In genomic region chr12:50764861-50765324, GRCh38 we compare ENCODE assay signal across 8 cellular contexts. TPM values are rescaled to one million over a fixed set of nuclear protein-coding genes. Genes with fewer than 3 reads are reported as not detected.
DNase-seq lines count a peak whose midpoint lies in the region; ATAC-seq, FAIRE-seq and TF ChIP-seq lines count a peak whose summit lies in the region.

No MANE protein-coding gene starts in this region.

- DNase-seq in stimulated activated CD4-positive, alpha-beta T cell treated with anti-CD3 and anti-CD28 coated beads, Interleukin-15, amount 100 ng/mL, for 1 hour (ENCODE audit: low read depth in 1 of 2, low spot score in 1 of 2), result peak; percentile 4 to 9
- DNase-seq in stimulated activated CD4-positive, alpha-beta T cell treated with anti-CD3 and anti-CD28 coated beads, Interleukin-12 subunit alpha, Interleukin-12 subunit beta, amount 100 ng/mL, for 4 hours, result no peak
- DNase-seq in OCI-M1 (lab: John Stamatoyannopoulos, UW), result peak; percentile 73
- DNase-seq in GM12878 (ENCODE audit: low read depth, low spot score), result no peak
- DNase-seq in smooth muscle cell (lab: John Stamatoyannopoulos, UW; ENCODE audit: unreplicated experiment), result no peak
- no peak for DNase-seq in OCI-M2 (lab: John Stamatoyannopoulos, UW; ENCODE audit: unreplicated experiment)

- SMC1A ChIA-PET in GM12878 (lab: Charles Lee; ENCODE audit: uncharacterized antibody, unreplicated experiment), result interaction anchor here (0.6 to 6.5 kb wide), 31 partner anchors 9 to 576 kb away, joined by 3 to 75 read pairs (median 3); partner anchors contain the start of genes DAZAP2, LIMA1 and SLC11A2

- CTCF ChIA-PET in GM12878 (lab: Yijun Ruan, JAX), result interaction anchor here (0.7 to 4.4 kb wide), 41 partner anchors 9 to 767 kb away, joined by 3 to 88 read pairs (median 5); partner anchors contain the start of genes DAZAP2, LETMD1 and SLC11A2

- H3K4me3 ChIP-seq in GM12878, result peak overlapping the region; percentile 87
- H3K4me3 ChIP-seq in iPS-20b (ENCODE audit: low read length), result peak overlapping the region; percentile 80
- H3K4me3 ChIP-seq in smooth muscle cell, result peak overlapping the region; percentile 85

- H3K4me1 ChIP-seq in GM12878 (ENCODE audit: control insufficient read depth, insufficient read depth, low read length) (peaks cover 4% of the 10 kb centered on the region; the same call in 1 of the 2 replicates), iPS-20b (ENCODE audit: insufficient read depth, low read length) (peaks cover 4% of the 10 kb centered on the region; the same call in 1 of the 2 replicates), smooth muscle cell (ENCODE audit: low read depth) (peaks cover 7% of the 10 kb centered on the region)

- BruUV-seq in GM12878 (replicated peaks; lab: Mats Ljungman, UMichigan), result no TSS peak

- H3K79me2 ChIP-seq in GM12878 (ENCODE audit: control insufficient read depth, insufficient read depth, low read length), result peaks cover 55% of the 10 kb centered on the region
- H3K79me2 ChIP-seq in smooth muscle cell (ENCODE audit: low read depth), result peaks cover 56% of the 10 kb centered on the region

- H3K27me3 ChIP-seq in GM12878 (replicated peaks in 1 of 2; ENCODE audit: control insufficient read depth in 2 of 2, insufficient read depth in 2 of 2, low read length in 1 of 2) (no peaks in the 10 kb centered on the region), iPS-20b (ENCODE audit: insufficient read depth, low read length) (no peaks in the 10 kb centered on the region), smooth muscle cell (ENCODE audit: low read depth) (no peaks in the 10 kb centered on the region)

- no peaks in the 10 kb centered on the region for H3K36me3 ChIP-seq in GM12878 (ENCODE audit: control insufficient read depth in 2 of 2, insufficient read depth in 2 of 2, low read length in 1 of 2)
- peaks cover 4% of the 10 kb centered on the region; the same call in 1 of the 2 replicates for H3K36me3 ChIP-seq in iPS-20b (ENCODE audit: insufficient read depth, low read depth, low read length)
- peaks cover 2% of the 10 kb centered on the region for H3K36me3 ChIP-seq in smooth muscle cell (ENCODE audit: low read depth)

- WGBS in GM12878 (ENCODE audit: insufficient coverage, insufficient replicate concordance, low lambda C conversion rate, missing lambda C conversion rate), result 2% methylated on average over 17 of the region's 17 CpGs
- 2% methylated on average over 17 of the region's 17 CpGs for WGBS in smooth muscle cell (ENCODE audit: low lambda C conversion rate)

- TF ChIP-seq RAD21 in GM12878 (IDR thresholded peaks at IDR 0.05; ENCODE audit: insufficient read depth, low read depth, low read length), result no peak

- no peak for TF ChIP-seq POLR2A in GM12878 (IDR thresholded peaks at IDR 0.05; ENCODE audit: low read depth, low read length)

- TF ChIP-seq CTCF in GM12878 (IDR thresholded peaks at IDR 0.05 in 2 of 3, conservative IDR thresholded peaks at IDR 0.05 in 1 of 3; ENCODE audit: control insufficient read depth in 2 of 3, extremely low read depth in 1 of 3, insufficient read depth in 1 of 3, low read depth in 3 of 3, low read length in 3 of 3), result no peak; a peak in 1 of 6 replicates
- no peak for TF ChIP-seq CTCF in smooth muscle cell (IDR thresholded peaks at IDR 0.05; ENCODE audit: borderline replicate concordance, insufficient read depth, poor library complexity, severe bottlenecking)

- POLR2A ChIA-PET in GM12878 (lab: Charles Lee), result interaction anchor here (0.7 to 2.3 kb wide), 9 partner anchors 9 to 576 kb away, joined by 3 to 11 read pairs (median 5); partner anchors contain the start of gene SLC11A2

- H4K20me1 ChIP-seq in GM12878 (ENCODE audit: control insufficient read depth, insufficient read depth), result 0 out of 2 replicates have a peak, but pooled peaks cover 4% of the 10 kb centered on the region
- H4K20me1 ChIP-seq in smooth muscle cell (ENCODE audit: low read depth), result peaks cover 40% of the 10 kb centered on the region

- intact Hi-C loops in GM12878 (cut with micrococcal nuclease; ENCODE audit: unreplicated experiment), result loop anchor here (1.0 to 10.0 kb wide), 4 partner anchors 60 to 560 kb away; partner anchors contain the start of genes BIN2 and SLC11A2

- TF ChIP-seq EP300 in GM12878 (IDR thresholded peaks at IDR 0.05; ENCODE audit: borderline replicate concordance in 1 of 2, control insufficient read depth in 1 of 2, low read depth in 2 of 2, low read length in 2 of 2), result no peak

- RAD21 ChIA-PET in GM12878 (lab: Charles Lee; ENCODE audit: unreplicated experiment), result interaction anchor here (0.6 to 4.6 kb wide), 34 partner anchors 10 to 585 kb away, joined by 3 to 64 read pairs (median 4); partner anchors contain the start of genes DAZAP2, DIP2B, POU6F1 and SLC11A2

- peak overlapping the region; percentile 93 for H3K27ac ChIP-seq in GM12878 (ENCODE audit: control insufficient read depth, insufficient read depth)
- H3K27ac ChIP-seq in iPS-20b (ENCODE audit: low read length), result no peak overlapping the region
- peak overlapping the region; percentile 98 for H3K27ac ChIP-seq in smooth muscle cell (ENCODE audit: low read depth)

- FAIRE-seq in GM12878 (lab: Jason Lieb, UNC), result no peak

- peak overlapping the region; percentile 70 for H3K4me2 ChIP-seq in GM12878 (ENCODE audit: control insufficient read depth, insufficient read depth)
- H3K4me2 ChIP-seq in smooth muscle cell, result peak overlapping the region; percentile 88

- in situ Hi-C loops in GM12878 (cut with MboI), result no loop called here

- peak overlapping the region; percentile 95 for H3K9ac ChIP-seq in GM12878 (ENCODE audit: control insufficient read depth, insufficient read depth, low read length)
- H3K9ac ChIP-seq in iPS-20b (ENCODE audit: low read depth, low read length), result peak overlapping the region; percentile 93; the same call in 1 of the 2 replicates
- H3K9ac ChIP-seq in smooth muscle cell (ENCODE audit: low read depth), result peak overlapping the region; percentile 97

- peak; percentile 7 for ATAC-seq in HG03097 (IDR thresholded peaks at IDR 0.05; ENCODE audit: low FRiP score, unreplicated experiment)
- peak; percentile 53 for ATAC-seq in GM12878

- H3K9me3 ChIP-seq in GM12878 (replicated peaks; ENCODE audit: control insufficient read depth, insufficient read depth, low read length), result no peaks in the 10 kb centered on the region
- no peaks in the 10 kb centered on the region for H3K9me3 ChIP-seq in iPS-20b (ENCODE audit: insufficient read depth, low read depth, low read length)
- H3K9me3 ChIP-seq in smooth muscle cell (replicated peaks; ENCODE audit: low read depth), result no peaks in the 10 kb centered on the region

- H3F3A ChIP-seq in smooth muscle cell (ENCODE audit: low read depth), result no peaks in the 10 kb centered on the region

- H2AFZ ChIP-seq in GM12878 (ENCODE audit: control insufficient read depth, low read depth, low read length), result peak overlapping the region; percentile 79
- no peak overlapping the region for H2AFZ ChIP-seq in smooth muscle cell (ENCODE audit: low read depth)

TF ChIP-seq in GM12878, 131 proteins besides CTCF, POLR2A, EP300 and RAD21 (continues in another document):
- no peak for TF ChIP-seq NFIC (IDR thresholded peaks at IDR 0.05; ENCODE audit: low read depth, low read length)
- TF ChIP-seq IKZF1 (conservative IDR thresholded peaks at IDR 0.05), result 0 out of 2 replicates have a peak, but pooled peaks have one; percentile 12
- TF ChIP-seq GATAD2B (conservative IDR thresholded peaks at IDR 0.05; ENCODE audit: low read depth), result 0 out of 2 replicates have a peak, but pooled peaks have one; percentile 3
- no peak for TF ChIP-seq SMAD5 (IDR thresholded peaks at IDR 0.05; ENCODE audit: low read depth)
- TF ChIP-seq, protein P1, sequence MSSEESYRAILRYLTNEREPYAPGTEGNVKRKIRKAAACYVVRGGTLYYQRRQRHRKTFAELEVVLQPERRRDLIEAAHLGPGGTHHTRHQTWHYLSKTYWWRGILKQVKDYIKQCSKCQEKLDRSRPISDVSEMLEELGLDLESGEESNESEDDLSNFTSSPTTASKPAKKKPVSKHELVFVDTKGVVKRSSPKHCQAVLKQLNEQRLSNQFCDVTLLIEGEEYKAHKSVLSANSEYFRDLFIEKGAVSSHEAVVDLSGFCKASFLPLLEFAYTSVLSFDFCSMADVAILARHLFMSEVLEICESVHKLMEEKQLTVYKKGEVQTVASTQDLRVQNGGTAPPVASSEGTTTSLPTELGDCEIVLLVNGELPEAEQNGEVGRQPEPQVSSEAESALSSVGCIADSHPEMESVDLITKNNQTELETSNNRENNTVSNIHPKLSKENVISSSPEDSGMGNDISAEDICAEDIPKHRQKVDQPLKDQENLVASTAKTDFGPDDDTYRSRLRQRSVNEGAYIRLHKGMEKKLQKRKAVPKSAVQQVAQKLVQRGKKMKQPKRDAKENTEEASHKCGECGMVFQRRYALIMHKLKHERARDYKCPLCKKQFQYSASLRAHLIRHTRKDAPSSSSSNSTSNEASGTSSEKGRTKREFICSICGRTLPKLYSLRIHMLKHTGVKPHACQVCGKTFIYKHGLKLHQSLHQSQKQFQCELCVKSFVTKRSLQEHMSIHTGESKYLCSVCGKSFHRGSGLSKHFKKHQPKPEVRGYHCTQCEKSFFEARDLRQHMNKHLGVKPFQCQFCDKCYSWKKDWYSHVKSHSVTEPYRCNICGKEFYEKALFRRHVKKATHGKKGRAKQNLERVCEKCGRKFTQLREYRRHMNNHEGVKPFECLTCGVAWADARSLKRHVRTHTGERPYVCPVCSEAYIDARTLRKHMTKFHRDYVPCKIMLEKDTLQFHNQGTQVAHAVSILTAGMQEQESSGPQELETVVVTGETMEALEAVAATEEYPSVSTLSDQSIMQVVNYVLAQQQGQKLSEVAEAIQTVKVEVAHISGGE (CRISPR knock-in tag; IDR thresholded peaks at IDR 0.05), result no peak
- peak; percentile 50; the same call in 1 of the 2 replicates for TF ChIP-seq TCF7 (IDR thresholded peaks at IDR 0.05; ENCODE audit: borderline replicate concordance)

RNA-seq across cellular contexts. Expression of gene ATF1, which starts 1.0 kb away (rescaled TPM):
- 12.4 and 13.4 TPM in 2 replicates for total RNA-seq in GM12878 (2013; cell fraction: nucleolus; rRNA removed)
- 25.3 and 35.4 TPM in 2 replicates for total RNA-seq in GM12878 (2014; rRNA removed)
- total RNA-seq in GM12878 (2014; rRNA removed; fragmentation: Illumina TruSeq; extraction: Trizol), result 27.5 and 28.8 TPM in 2 replicates
- 28.9 and 29.3 TPM in 2 replicates for total RNA-seq in GM12878 (2021)
- 9.0 TPM for polyA plus RNA-seq in GM12878 (2011; ENCODE audit: low read depth)
- 70.9 and 92.0 TPM in 2 replicates for polyA plus RNA-seq in GM12878 (2011; rRNA removed)
- polyA plus RNA-seq in GM12878 (2011; cell fraction: cytosol; rRNA removed), result 43.1 and 82.0 TPM in 2 replicates
- 30.7 and 32.4 TPM in 2 replicates for polyA plus RNA-seq in GM12878 (2011; cell fraction: nucleus; rRNA removed)
- polyA plus RNA-seq in GM12878 (2012), result 19.7 and 24.4 TPM in 2 replicates
- polyA plus RNA-seq in GM12878 (2014; fragmentation: Illumina TruSeq; extraction: Trizol), result 35.9 and 40.1 TPM in 2 replicates
- polyA plus RNA-seq in GM12878 (2014; fragmentation: Nextera tagmentation; extraction: Ambion mirVana), result 10 to 100 TPM; 15.4 to 17.0 TPM
- 44.3 and 44.4 TPM in 2 replicates for polyA plus RNA-seq in GM12878 (2014; rRNA removed)
- polyA plus RNA-seq in GM12878 (2016; fragmentation: Nextera tagmentation; extraction: Ambion mirVana), result 10 to 100 TPM; 33.2 to 34.0 TPM
- 65.2 and 84.6 TPM in 2 replicates for polyA minus RNA-seq in GM12878 (2011; rRNA and poly(A)+ RNA removed)
- polyA minus RNA-seq in GM12878 (2011; cell fraction: cytosol; rRNA and poly(A)+ RNA removed), result 22.8 and 31.5 TPM in 2 replicates
- 11.5 and 16.6 TPM in 2 replicates for polyA minus RNA-seq in GM12878 (2011; cell fraction: nucleus; rRNA and poly(A)+ RNA removed)
- total RNA-seq in smooth muscle cell, result 28.4 and 29.3 TPM in 2 replicates
- polyA plus RNA-seq in smooth muscle cell, result 19.5 and 20.7 TPM in 2 replicates

Comparison
In these comparisons a context has a peak if more than half of its experiments do, and no peak if none do; other contexts are left out.
1. DNase-seq: peak in stimulated activated CD4-positive, alpha-beta T cell treated with anti-CD3 and anti-CD28 coated beads, Interleukin-15, amount 100 ng/mL, for 1 hour (2 of 2) and OCI-M1 (single experiment); none in stimulated activated CD4-positive, alpha-beta T cell treated with anti-CD3 and anti-CD28 coated beads, Interleukin-12 subunit alpha, Interleukin-12 subunit beta, amount 100 ng/mL, for 4 hours (single experiment), GM12878 (single experiment), smooth muscle cell (single experiment) and OCI-M2 (single experiment).
2. Peak in every context shown above with its lines, with median percentiles within 50 percentile points of each other: H3K4me3 ChIP-seq and H3K9ac ChIP-seq.